Comparison of ENCODE assay signal across 15 cellular contexts in the genomic region with DNA sequence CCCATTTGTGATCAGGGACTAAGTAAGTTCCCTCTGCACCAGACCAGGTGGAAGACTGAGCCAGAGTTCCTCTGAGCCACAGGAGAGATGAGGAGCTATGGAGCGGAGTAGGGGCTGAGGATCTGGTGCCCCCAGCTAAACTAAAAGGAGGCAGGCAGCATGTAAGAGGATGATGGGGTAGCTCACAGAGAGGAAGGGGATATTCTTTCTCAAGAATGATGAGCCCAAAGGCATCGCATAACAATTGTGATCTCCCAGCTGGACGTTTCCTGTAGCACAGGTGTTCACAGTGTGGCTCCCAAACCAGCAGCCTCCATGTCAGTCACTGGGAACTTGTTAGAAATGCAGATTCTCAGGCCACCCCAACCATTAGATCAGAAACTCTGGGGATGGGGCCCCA. TPM values are rescaled to one million over a fixed set of nuclear protein-coding genes. Genes with fewer than 3 reads are reported as not detected.
DNase-seq lines count a peak whose midpoint lies in the region; ATAC-seq, FAIRE-seq and TF ChIP-seq lines count a peak whose summit lies in the region.
"Had no signal": no experiment of that assay in that cellular context is flagged by ENCODE, and none has a peak within 500 bp of the region (broad histone marks: within the 10 kb centered on the region; RNA-seq: fewer than 3 reads in every experiment).

No MANE protein-coding gene starts in this region.

- ATAC-seq in lower lobe of right lung (no peak), mucosa of descending colon (no peak), GM21515 (IDR thresholded peaks at IDR 0.05; ENCODE audit: unreplicated experiment) (no peak)

- intact Hi-C loops in lower lobe of right lung (cut with DNase I): no loop called here
- intact Hi-C loops in mucosa of descending colon (cut with DNase I, micrococcal nuclease): no loop called here

- H3K27me3 ChIP-seq in HUES64 (ENCODE audit: insufficient read depth, low read length) (no peaks in the 10 kb centered on the region), lower lobe of right lung (ENCODE audit: low read depth) (no peaks in the 10 kb centered on the region)
- H3K27me3 ChIP-seq: brain microvascular endothelial cell had no signal

- H3K9me3 ChIP-seq in HUES64 (ENCODE audit: insufficient read depth, low read depth, low read length) (no peaks in the 10 kb centered on the region), lower lobe of right lung (no peaks in the 10 kb centered on the region), mucosa of descending colon (no peaks in the 10 kb centered on the region)
- H3K9me3 ChIP-seq: BLaER1 had no signal

- H3K36me3 ChIP-seq in HUES64 (ENCODE audit: insufficient read depth, low read length) (no peaks in the 10 kb centered on the region), lower lobe of right lung (no peaks in the 10 kb centered on the region), mucosa of descending colon (ENCODE audit: low read depth) (no peaks in the 10 kb centered on the region)
- H3K36me3 ChIP-seq: BLaER1, brain microvascular endothelial cell had no signal

- no peak for DNase-seq in lower lobe of right lung
- DNase-seq in substantia nigra (lab: John Stamatoyannopoulos, UW): no peak
- DNase-seq in NCI-H524 (lab: John Stamatoyannopoulos, UW): no peak
- DNase-seq in mucosa of descending colon: no peak
- DNase-seq in urothelium cell line (ENCODE audit: low spot score): no peak
- DNase-seq: activated gamma-delta T cell, DND-41, NCI-H1930 had no signal

- 45% methylated on average over 3 of the region's 3 CpGs for WGBS in HUES64

- TF ChIP-seq CTCF in lower lobe of right lung (IDR thresholded peaks at IDR 0.05) (no peak), mucosa of descending colon (IDR thresholded peaks at IDR 0.05) (no peak)

- H3K9ac ChIP-seq in HUES64 (ENCODE audit: low read depth, low read length): peak overlapping the region; percentile 41
- H3K9ac ChIP-seq: BLaER1, parathyroid adenoma had no signal

- no peak for FAIRE-seq in urothelium cell line (lab: Jason Lieb, UNC)

- no peak overlapping the region for H3K4me3 ChIP-seq in HUES64 (ENCODE audit: low read length)
- no peak overlapping the region for H3K4me3 ChIP-seq in lower lobe of right lung
- H3K4me3 ChIP-seq in mucosa of descending colon: no peak overlapping the region
- H3K4me3 ChIP-seq: BLaER1 had no signal

- H3K27ac ChIP-seq in HUES64 (ENCODE audit: low read depth, low read length): peak overlapping the region; percentile 86; the same call in 1 of the 2 replicates
- peak overlapping the region; percentile 87 for H3K27ac ChIP-seq in cingulate gyrus (ENCODE audit: low read depth, low read length)
- H3K27ac ChIP-seq in lower lobe of right lung: peak overlapping the region; percentile 53
- peak overlapping the region; percentile 77 for H3K27ac ChIP-seq in substantia nigra (ENCODE audit: low read depth, low read length, poor library complexity, severe bottlenecking)
- H3K27ac ChIP-seq: BLaER1, parathyroid adenoma had no signal

- H3K4me1 ChIP-seq in HUES64 (ENCODE audit: insufficient read depth, low read length): peaks cover 21% of the 10 kb centered on the region
- peaks cover 23% of the 10 kb centered on the region for H3K4me1 ChIP-seq in lower lobe of right lung
- no peaks in the 10 kb centered on the region for H3K4me1 ChIP-seq in mucosa of descending colon (ENCODE audit: low read depth)
- H3K4me1 ChIP-seq: parathyroid adenoma had no signal

RNA-seq across cellular contexts. Expression of a gene that starts 24.4 kb away (rescaled TPM):
- polyA plus RNA-seq in HUES64 (2013, experiment 1 of 2): 5.6 TPM
- polyA plus RNA-seq in HUES64 (2013, experiment 2 of 2): 4.5 TPM
- 23.0 TPM for total RNA-seq in lower lobe of right lung
- 10 to 100 TPM in 1 of 3 donors, 1 to 10 TPM in 1, under 1 TPM in 1; 0.38 to 10.5 (median 2.6) TPM for total RNA-seq in mucosa of descending colon

RNA-seq across cellular contexts. Expression of a gene that starts 44.5 kb away (rescaled TPM):
- 2.3 TPM for polyA plus RNA-seq in HUES64 (2013, experiment 1 of 2)
- polyA plus RNA-seq in HUES64 (2013, experiment 2 of 2): 2.5 TPM
- total RNA-seq in lower lobe of right lung: 8.4 TPM
- 1 to 10 TPM; 1.8 to 7.8 (median 3.5) TPM for total RNA-seq in mucosa of descending colon
- total RNA-seq: SK-MEL-5 had no signal
